6 cellular contexts compared by ENCODE assay signal in the genomic region with DNA sequence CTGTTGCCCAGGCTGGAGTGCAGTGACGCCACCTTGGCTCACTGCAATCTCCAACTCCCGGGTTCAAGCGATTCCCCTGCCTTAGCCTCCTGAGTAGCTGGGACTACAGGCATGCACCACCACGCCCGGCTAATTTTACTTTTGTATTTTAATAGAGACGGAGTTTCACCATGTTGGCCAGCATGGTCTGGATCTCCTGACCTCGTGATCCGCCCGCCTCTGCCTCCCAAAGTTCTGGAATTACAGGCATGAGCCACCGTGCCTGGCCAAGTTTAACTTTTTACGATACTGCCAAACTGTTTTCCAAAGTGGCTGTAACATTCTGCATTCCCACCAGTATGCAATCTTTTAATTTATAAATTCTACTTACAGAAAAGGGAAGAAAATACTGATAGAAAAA. TPM values are rescaled to one million over a fixed set of nuclear protein-coding genes. Genes with fewer than 3 reads are reported as not detected.
"Had no signal": no experiment of that assay in that cellular context is flagged by ENCODE, and none has a peak within 500 bp of the region (broad histone marks: within the 10 kb centered on the region; RNA-seq: fewer than 3 reads in every experiment).

No MANE protein-coding gene starts in this region.

RNA-seq across cellular contexts. Expression of a gene that starts 46.0 kb away (rescaled TPM):
- total RNA-seq: subcutaneous adipose tissue, thoracic aorta, thyroid gland, tibial nerve, ureter, vagina had no signal
